In the genomic region with DNA sequence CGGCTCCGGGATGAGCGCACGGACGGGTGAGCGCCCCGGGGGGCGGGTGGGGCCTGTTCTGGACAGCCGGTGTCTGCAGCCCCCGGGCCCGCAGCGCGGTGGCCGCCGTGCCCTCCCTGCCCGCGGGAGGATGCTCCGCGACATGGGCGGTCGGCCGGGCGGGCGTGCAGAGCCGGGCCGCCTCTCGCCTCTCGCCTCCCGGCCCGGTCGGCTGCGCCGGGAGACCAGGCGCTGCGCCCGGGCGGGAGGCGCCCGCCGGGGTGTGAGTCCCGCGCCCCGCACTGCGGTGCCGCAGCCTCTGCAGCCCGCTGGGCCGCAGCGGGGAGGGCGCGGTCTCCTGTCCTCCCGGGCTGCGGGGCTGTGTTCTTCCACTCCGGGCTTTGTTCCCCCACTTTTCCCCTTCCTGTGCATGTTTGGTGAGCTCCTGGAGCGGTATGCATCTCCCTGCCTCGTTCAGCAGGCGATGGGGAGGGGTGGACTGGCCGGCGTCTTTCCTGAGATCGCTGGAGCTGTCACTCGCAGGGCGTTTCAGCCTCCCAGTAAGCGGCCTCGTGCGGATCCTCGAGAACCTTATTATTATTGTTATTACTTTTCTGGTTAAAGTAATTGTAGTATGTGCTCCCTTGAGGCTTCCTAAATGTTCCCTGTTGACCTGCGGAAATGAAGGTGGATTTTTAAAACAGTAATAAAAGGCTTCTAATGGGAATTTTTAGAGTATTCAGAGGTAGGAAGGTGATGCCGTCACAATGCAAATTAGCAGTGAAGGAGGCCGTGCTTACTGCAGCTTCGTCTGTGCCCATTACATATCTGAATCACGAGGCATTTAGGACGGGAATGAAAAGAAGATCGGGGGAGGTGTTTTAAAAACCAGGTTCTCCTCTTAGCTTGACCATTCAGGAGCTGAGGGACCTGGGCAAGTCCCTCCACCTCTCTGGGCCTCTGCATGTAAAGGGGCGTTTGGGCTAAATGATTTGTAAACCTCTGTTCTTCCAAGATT, we compare ENCODE assay signal across 1 cellular context.
TF ChIP-seq lines count a peak whose summit lies in the region.

No MANE protein-coding gene starts in this region.

TF ChIP-seq in HEK293, 187 proteins besides CTCF, POLR2A, EP300 and RAD21 (continued from another document):
- TF ChIP-seq, protein P1, sequence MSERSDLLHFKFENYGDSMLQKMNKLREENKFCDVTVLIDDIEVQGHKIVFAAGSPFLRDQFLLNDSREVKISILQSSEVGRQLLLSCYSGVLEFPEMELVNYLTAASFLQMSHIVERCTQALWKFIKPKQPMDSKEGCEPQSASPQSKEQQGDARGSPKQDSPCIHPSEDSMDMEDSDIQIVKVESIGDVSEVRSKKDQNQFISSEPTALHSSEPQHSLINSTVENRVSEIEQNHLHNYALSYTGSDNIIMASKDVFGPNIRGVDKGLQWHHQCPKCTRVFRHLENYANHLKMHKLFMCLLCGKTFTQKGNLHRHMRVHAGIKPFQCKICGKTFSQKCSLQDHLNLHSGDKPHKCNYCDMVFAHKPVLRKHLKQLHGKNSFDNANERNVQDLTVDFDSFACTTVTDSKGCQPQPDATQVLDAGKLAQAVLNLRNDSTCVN (tag by site-specific recombination; optimal IDR thresholded peaks at IDR 0.05), result peak; percentile 31
- TF ChIP-seq, protein P2, sequence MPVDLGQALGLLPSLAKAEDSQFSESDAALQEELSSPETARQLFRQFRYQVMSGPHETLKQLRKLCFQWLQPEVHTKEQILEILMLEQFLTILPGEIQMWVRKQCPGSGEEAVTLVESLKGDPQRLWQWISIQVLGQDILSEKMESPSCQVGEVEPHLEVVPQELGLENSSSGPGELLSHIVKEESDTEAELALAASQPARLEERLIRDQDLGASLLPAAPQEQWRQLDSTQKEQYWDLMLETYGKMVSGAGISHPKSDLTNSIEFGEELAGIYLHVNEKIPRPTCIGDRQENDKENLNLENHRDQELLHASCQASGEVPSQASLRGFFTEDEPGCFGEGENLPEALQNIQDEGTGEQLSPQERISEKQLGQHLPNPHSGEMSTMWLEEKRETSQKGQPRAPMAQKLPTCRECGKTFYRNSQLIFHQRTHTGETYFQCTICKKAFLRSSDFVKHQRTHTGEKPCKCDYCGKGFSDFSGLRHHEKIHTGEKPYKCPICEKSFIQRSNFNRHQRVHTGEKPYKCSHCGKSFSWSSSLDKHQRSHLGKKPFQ (tag by site-specific recombination; IDR thresholded peaks at IDR 0.05), result no peak
- TF ChIP-seq ZIC2 (tag by site-specific recombination; IDR thresholded peaks at IDR 0.05) (0 out of 2 replicates have a peak, but pooled peaks have one; percentile 25), TCF7L2 (IDR thresholded peaks at IDR 0.05; ENCODE audit: borderline replicate concordance, low read depth, low read length) (no peak), ZNF10 (tag by site-specific recombination; IDR thresholded peaks at IDR 0.05) (peak; percentile 51; the same call in 1 of the 2 replicates), ZBTB8A (tag by site-specific recombination; IDR thresholded peaks at IDR 0.05) (peak; percentile 91), ZNF335 (tag by site-specific recombination; conservative IDR thresholded peaks at IDR 0.05) (peak; percentile 56; the same call in 1 of the 2 replicates), ZBTB20 (tag by site-specific recombination; IDR thresholded peaks at IDR 0.05) (peak; percentile 76; the same call in 1 of the 2 replicates), ZNF2 (tag by site-specific recombination; IDR thresholded peaks at IDR 0.05) (0 out of 2 replicates have a peak, but pooled peaks have one; percentile 16), ZNF707 (tag by site-specific recombination; IDR thresholded peaks at IDR 0.05) (no peak)
- TF ChIP-seq, protein P3, sequence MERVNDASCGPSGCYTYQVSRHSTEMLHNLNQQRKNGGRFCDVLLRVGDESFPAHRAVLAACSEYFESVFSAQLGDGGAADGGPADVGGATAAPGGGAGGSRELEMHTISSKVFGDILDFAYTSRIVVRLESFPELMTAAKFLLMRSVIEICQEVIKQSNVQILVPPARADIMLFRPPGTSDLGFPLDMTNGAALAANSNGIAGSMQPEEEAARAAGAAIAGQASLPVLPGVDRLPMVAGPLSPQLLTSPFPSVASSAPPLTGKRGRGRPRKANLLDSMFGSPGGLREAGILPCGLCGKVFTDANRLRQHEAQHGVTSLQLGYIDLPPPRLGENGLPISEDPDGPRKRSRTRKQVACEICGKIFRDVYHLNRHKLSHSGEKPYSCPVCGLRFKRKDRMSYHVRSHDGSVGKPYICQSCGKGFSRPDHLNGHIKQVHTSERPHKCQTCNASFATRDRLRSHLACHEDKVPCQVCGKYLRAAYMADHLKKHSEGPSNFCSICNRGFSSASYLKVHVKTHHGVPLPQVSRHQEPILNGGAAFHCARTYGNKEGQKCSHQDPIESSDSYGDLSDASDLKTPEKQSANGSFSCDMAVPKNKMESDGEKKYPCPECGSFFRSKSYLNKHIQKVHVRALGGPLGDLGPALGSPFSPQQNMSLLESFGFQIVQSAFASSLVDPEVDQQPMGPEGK (tag by site-specific recombination; IDR thresholded peaks at IDR 0.05), result 0 out of 2 replicates have a peak, but pooled peaks have one; percentile 46
- TF ChIP-seq, protein P4, sequence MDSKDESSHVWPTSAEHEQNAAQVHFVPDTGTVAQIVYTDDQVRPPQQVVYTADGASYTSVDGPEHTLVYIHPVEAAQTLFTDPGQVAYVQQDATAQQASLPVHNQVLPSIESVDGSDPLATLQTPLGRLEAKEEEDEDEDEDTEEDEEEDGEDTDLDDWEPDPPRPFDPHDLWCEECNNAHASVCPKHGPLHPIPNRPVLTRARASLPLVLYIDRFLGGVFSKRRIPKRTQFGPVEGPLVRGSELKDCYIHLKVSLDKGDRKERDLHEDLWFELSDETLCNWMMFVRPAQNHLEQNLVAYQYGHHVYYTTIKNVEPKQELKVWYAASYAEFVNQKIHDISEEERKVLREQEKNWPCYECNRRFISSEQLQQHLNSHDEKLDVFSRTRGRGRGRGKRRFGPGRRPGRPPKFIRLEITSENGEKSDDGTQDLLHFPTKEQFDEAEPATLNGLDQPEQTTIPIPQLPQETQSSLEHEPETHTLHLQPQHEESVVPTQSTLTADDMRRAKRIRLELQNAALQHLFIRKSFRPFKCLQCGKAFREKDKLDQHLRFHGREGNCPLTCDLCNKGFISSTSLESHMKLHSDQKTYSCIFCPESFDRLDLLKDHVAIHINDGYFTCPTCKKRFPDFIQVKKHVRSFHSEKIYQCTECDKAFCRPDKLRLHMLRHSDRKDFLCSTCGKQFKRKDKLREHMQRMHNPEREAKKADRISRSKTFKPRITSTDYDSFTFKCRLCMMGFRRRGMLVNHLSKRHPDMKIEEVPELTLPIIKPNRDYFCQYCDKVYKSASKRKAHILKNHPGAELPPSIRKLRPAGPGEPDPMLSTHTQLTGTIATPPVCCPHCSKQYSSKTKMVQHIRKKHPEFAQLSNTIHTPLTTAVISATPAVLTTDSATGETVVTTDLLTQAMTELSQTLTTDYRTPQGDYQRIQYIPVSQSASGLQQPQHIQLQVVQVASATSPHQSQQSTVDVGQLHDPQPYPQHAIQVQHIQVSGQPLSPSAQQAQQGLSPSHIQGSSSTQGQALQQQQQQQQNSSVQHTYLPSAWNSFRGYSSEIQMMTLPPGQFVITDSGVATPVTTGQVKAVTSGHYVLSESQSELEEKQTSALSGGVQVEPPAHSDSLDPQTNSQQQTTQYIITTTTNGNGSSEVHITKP (tag by site-specific recombination; IDR thresholded peaks at IDR 0.05), result peak; percentile 37
